In the genomic region with DNA sequence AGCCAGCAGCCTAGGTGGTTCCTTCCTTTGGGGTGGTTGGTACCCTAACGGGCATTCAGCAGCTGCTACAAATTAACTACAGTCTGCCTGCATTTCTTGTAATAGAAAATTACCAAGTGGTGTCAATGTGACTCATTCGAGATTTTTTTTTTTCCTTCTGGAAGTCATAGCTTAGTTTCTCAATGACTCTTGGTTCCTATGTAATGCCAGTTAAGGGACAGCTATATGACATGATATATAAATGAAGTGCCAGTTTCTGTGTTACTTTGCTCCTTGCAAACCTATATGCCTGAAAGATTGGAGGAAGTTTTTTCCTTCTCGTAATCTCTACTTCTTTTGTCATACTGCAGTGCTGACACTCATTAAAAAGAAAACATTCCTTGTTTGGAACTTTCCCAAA, we compare ENCODE assay signal across 9 cellular contexts. TPM values are rescaled to one million over a fixed set of nuclear protein-coding genes. Genes with fewer than 3 reads are reported as not detected.
A peak's percentile ranks its signal among the peaks of the same experiment; 100 is the strongest.
DNase-seq lines count a peak whose midpoint lies in the region; ATAC-seq and TF ChIP-seq lines count a peak whose summit lies in the region.
"Had no signal": no experiment of that assay in that cellular context is flagged by ENCODE, and none has a peak within 500 bp of the region (broad histone marks: within the 10 kb centered on the region; RNA-seq: fewer than 3 reads in every experiment).

No MANE protein-coding gene starts in this region.

- POLR2A ChIA-PET in activated CD8-positive, alpha-beta T cell treated with anti-CD3 and anti-CD28 coated beads for 36 hours (lab: Charles Lee): no interaction called here

- CTCF ChIA-PET in activated CD8-positive, alpha-beta T cell treated with anti-CD3 and anti-CD28 coated beads for 36 hours (lab: Charles Lee): interaction anchor here (0.5 kb wide), 1 partner anchor 31 kb away, joined by 3 read pairs; no protein-coding TSS in a partner anchor

- H3K27me3 Mint-ChIP-seq in activated CD8-positive, alpha-beta T cell treated with anti-CD3 and anti-CD28 coated beads for 36 hours: no peaks in the 10 kb centered on the region

- TF ChIP-seq EP300 in tibial nerve (IDR thresholded peaks at IDR 0.05): no peak

- no peak overlapping the region for H3K4me3 Mint-ChIP-seq in activated CD8-positive, alpha-beta T cell treated with anti-CD3 and anti-CD28 coated beads for 36 hours

- in situ Hi-C loops in Caki2 (cut with HindIII; ENCODE audit: low pct_unique_long_range_greater_than_20kb, low sequenced_read_pairs): no loop called here

- intact Hi-C loops in activated CD8-positive, alpha-beta T cell treated with anti-CD3 and anti-CD28 coated beads for 36 hours (cut with micrococcal nuclease): no loop called here

- no peak for TF ChIP-seq POLR2A in tibial nerve (IDR thresholded peaks at IDR 0.05)

- no peak overlapping the region for H3K27ac Mint-ChIP-seq in activated CD8-positive, alpha-beta T cell treated with anti-CD3 and anti-CD28 coated beads for 36 hours

- H3K36me3 Mint-ChIP-seq in activated CD8-positive, alpha-beta T cell treated with anti-CD3 and anti-CD28 coated beads for 36 hours (ENCODE audit: low read depth): no peaks in the 10 kb centered on the region

- WGBS in tibial nerve, 2 donors: 45 to 49% methylated on average over 3 of the region's 3 CpGs

- H3K36me3 ChIP-seq in tibial nerve: no peaks in the 10 kb centered on the region

- H3K9me3 Mint-ChIP-seq in activated CD8-positive, alpha-beta T cell treated with anti-CD3 and anti-CD28 coated beads for 36 hours: no peaks in the 10 kb centered on the region

- H3K27me3 ChIP-seq in tibial nerve: no peaks in the 10 kb centered on the region

- H3K9me3 ChIP-seq in tibial nerve: no peaks in the 10 kb centered on the region

- H3K4me3 ChIP-seq in tibial nerve: no peak overlapping the region

- peak; percentile 61 for DNase-seq in Caki2 (ENCODE audit: low read depth)
- peak; percentile 44 for DNase-seq in astrocyte of the hippocampus (ENCODE audit: low read depth, low spot score)
- DNase-seq in myocyte (ENCODE audit: low read depth): peak; percentile 35
- no peak for DNase-seq in activated CD8-positive, alpha-beta T cell treated with anti-CD3 and anti-CD28 coated beads for 36 hours
- no peak for DNase-seq in tibial nerve (ENCODE audit: low spot score in 2 of 2)
- DNase-seq: occipital lobe had no signal

- ATAC-seq in HG02759 (IDR thresholded peaks at IDR 0.05; ENCODE audit: unreplicated experiment) (peak; percentile 7), HG03469 (IDR thresholded peaks at IDR 0.05; ENCODE audit: unreplicated experiment) (no peak), HG03045 (IDR thresholded peaks at IDR 0.05; ENCODE audit: unreplicated experiment) (no peak)
- ATAC-seq in activated CD8-positive, alpha-beta T cell treated with anti-CD3 and anti-CD28 coated beads for 36 hours: no peak

- H3K4me1 Mint-ChIP-seq in activated CD8-positive, alpha-beta T cell treated with anti-CD3 and anti-CD28 coated beads for 36 hours (ENCODE audit: low read depth): peaks cover 24% of the 10 kb centered on the region

- peaks cover 0 to 76% (median 32%) of the 10 kb centered on the region in 4 donors for H3K4me1 ChIP-seq in tibial nerve

- TF ChIP-seq CTCF in activated CD8-positive, alpha-beta T cell treated with anti-CD3 and anti-CD28 coated beads for 36 hours (IDR thresholded peaks at IDR 0.05): no peak
- TF ChIP-seq CTCF in tibial nerve (IDR thresholded peaks at IDR 0.05): no peak

- peak overlapping the region in 1 of 4 donors; percentile 13 for H3K27ac ChIP-seq in tibial nerve

RNA-seq across cellular contexts. Expression of a gene that starts 2.6 kb away (rescaled TPM):
- 388 and 424 TPM in 2 replicates for total RNA-seq in Caki2 (2014; rRNA removed; shearing (Covaris generic); ENCODE audit: low replicate concordance)
- total RNA-seq in myocyte: 60.4 and 103 TPM in 2 replicates
- 186 TPM for polyA plus RNA-seq in myocyte (2012)
- 10 to 100 TPM; 23.8 to 26.1 TPM for total RNA-seq in activated CD8-positive, alpha-beta T cell treated with anti-CD3 and anti-CD28 coated beads for 36 hours
- total RNA-seq in tibial nerve: 100 to 1,000 TPM; 106 to 175 (median 157) TPM

Comparison
In these comparisons a context has a peak if more than half of its experiments do, and no peak if none do; other contexts are left out.
1. DNase-seq: peak in Caki2 (single experiment), astrocyte of the hippocampus (single experiment) and myocyte (single experiment); none in activated CD8-positive, alpha-beta T cell treated with anti-CD3 and anti-CD28 coated beads for 36 hours (single experiment) and tibial nerve (0 of 2).